In genomic region chr4:145041378-145041777, GRCh38 we compare ENCODE assay signal across 8 cellular contexts. TPM values are rescaled to one million over a fixed set of nuclear protein-coding genes. Genes with fewer than 3 reads are reported as not detected.
A peak's percentile ranks its signal among the peaks of the same experiment; 100 is the strongest.
DNase-seq lines count a peak whose midpoint lies in the region; ATAC-seq and TF ChIP-seq lines count a peak whose summit lies in the region.

No MANE protein-coding gene starts in this region.

- no peaks in the 10 kb centered on the region for H3K27me3 ChIP-seq in stomach

- peak; percentile 92 for DNase-seq in MV-4-11 (lab: John Stamatoyannopoulos, UW)
- DNase-seq in putamen (ENCODE audit: low spot score): peak; percentile 10
- DNase-seq in activated CD4-positive, alpha-beta T cell treated with anti-CD3 and anti-CD28 coated beads for 1 hour: no peak
- DNase-seq in stomach: no peak
- no peak for DNase-seq in DMS53 (lab: John Stamatoyannopoulos, UW)
- DNase-seq in NK-92 (lab: John Stamatoyannopoulos, UW; ENCODE audit: unreplicated experiment): no peak

- 63 to 75% (median 68%) methylated on average over 3 of the region's 3 CpGs for WGBS in stomach, 5 donors

- intact Hi-C loops in stomach (cut with DNase I; ENCODE audit: low total_unique reads): no loop called here

- no peak for TF ChIP-seq CTCF in stomach (IDR thresholded peaks at IDR 0.05)

- H3K36me3 ChIP-seq in stomach: no peaks in the 10 kb centered on the region

- TF ChIP-seq POLR2A in stomach (IDR thresholded peaks at IDR 0.05): no peak

- H3K4me3 ChIP-seq in stomach: no peak overlapping the region

- H3K27ac ChIP-seq in stomach: no peak overlapping the region

- TF ChIP-seq EP300 in stomach (IDR thresholded peaks at IDR 0.05): no peak

- no peaks in the 10 kb centered on the region for H3K9me3 ChIP-seq in stomach

- ATAC-seq in GM19035 (IDR thresholded peaks at IDR 0.05; ENCODE audit: unreplicated experiment) (peak; percentile 91), HG02852 (IDR thresholded peaks at IDR 0.05; ENCODE audit: unreplicated experiment) (peak; percentile 91)

- no peaks in the 10 kb centered on the region for H3K4me1 ChIP-seq in stomach

RNA-seq across cellular contexts. Expression of gene ANAPC10, which starts 56.6 kb away (rescaled TPM):
- 10 to 100 TPM in 2 of 5 donors, 1 to 10 TPM in 3; 2.6 to 42.0 (median 6.1) TPM for total RNA-seq in stomach
- polyA plus RNA-seq in stomach: 10 to 100 TPM; 13.5 to 18.8 (median 14.5) TPM

RNA-seq across cellular contexts. Expression of gene ABCE1, which starts 56.7 kb away (rescaled TPM):
- total RNA-seq in stomach: 100 to 1,000 TPM in 1 of 5 donors, 10 to 100 TPM in 4; 20.0 to 108 (median 74.6) TPM
- 10 to 100 TPM; 16.9 to 21.5 (median 19.5) TPM for polyA plus RNA-seq in stomach

Comparison
In these comparisons a context has a peak if more than half of its experiments do, and no peak if none do; other contexts are left out.
1. DNase-seq: peak in MV-4-11 (single experiment) and putamen (single experiment); none in activated CD4-positive, alpha-beta T cell treated with anti-CD3 and anti-CD28 coated beads for 1 hour (single experiment), stomach (single experiment), DMS53 (single experiment) and NK-92 (single experiment).